ENCODE assay signal across 8 cellular contexts in the genomic region with DNA sequence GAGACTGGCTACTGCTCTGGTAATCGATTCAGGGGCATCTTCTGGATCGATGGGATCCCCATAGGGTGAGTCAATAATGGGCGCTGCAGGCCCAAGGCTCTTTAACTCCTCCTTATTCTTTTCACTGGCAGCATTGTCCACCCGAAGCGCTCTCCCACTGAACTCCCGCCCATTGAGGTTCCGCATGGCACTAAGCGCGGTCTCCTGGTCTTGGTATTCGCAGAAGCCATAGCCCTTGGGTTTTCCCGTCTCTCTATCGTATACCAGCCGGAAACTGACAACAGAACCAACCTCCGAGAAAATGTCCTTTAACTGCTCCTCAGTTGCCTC. TPM values are rescaled to one million over a fixed set of nuclear protein-coding genes. Genes with fewer than 3 reads are reported as not detected.
DNase-seq lines count a peak whose midpoint lies in the region; ATAC-seq and TF ChIP-seq lines count a peak whose summit lies in the region.

No MANE protein-coding gene starts in this region.

- ATAC-seq in GM19035 (IDR thresholded peaks at IDR 0.05; ENCODE audit: unreplicated experiment), result peak; percentile 38
- peak; percentile 38 for ATAC-seq in HG03159 (IDR thresholded peaks at IDR 0.05; ENCODE audit: unreplicated experiment)
- peak; percentile 47 to 49 for ATAC-seq in activated T-cell treated with anti-CD3 and anti-CD28 coated beads, Interleukin-2, amount 50 U/mL, for 4 hours
- peak; percentile 54 to 55 for ATAC-seq in right cardiac atrium

- H3K4me3 ChIP-seq in right cardiac atrium (ENCODE audit: low read length), result peak overlapping the region; percentile 85
- H3K4me3 ChIP-seq in skin epidermis, result peak overlapping the region; percentile 60 to 91 (median 73)

- no peaks in the 10 kb centered on the region for H3K9me3 ChIP-seq in right cardiac atrium (ENCODE audit: control insufficient read depth, low read length)

- no peaks in the 10 kb centered on the region for H3K27me3 Mint-ChIP-seq in activated T-cell treated with anti-CD3 and anti-CD28 coated beads, Interleukin-2, amount 50 U/mL, for 4 hours (ENCODE audit: low read depth)

- peaks cover 31% of the 10 kb centered on the region for H3K36me3 Mint-ChIP-seq in activated T-cell treated with anti-CD3 and anti-CD28 coated beads, Interleukin-2, amount 50 U/mL, for 4 hours (ENCODE audit: insufficient read depth)

- DNase-seq in activated T-cell treated with anti-CD3 and anti-CD28 coated beads, Interleukin-2, amount 50 U/mL, for 4 hours, result no peak
- DNase-seq in right cardiac atrium (no peak), HuH-7.5 (ENCODE audit: low spot score) (no peak), NOMO-1 treated with DMSO at 0.1 percent for 48 hours (lab: John Stamatoyannopoulos, UW; ENCODE audit: unreplicated experiment) (no peak)

- no peak for TF ChIP-seq CTCF in 22Rv1 (IDR thresholded peaks at IDR 0.05)

- peaks cover 11% of the 10 kb centered on the region for H3K4me1 ChIP-seq in right cardiac atrium (ENCODE audit: control insufficient read depth, insufficient read depth, low read length)

- H3K9me3 Mint-ChIP-seq in activated T-cell treated with anti-CD3 and anti-CD28 coated beads, Interleukin-2, amount 50 U/mL, for 4 hours, result no peaks in the 10 kb centered on the region

- H3K4me3 Mint-ChIP-seq in activated T-cell treated with anti-CD3 and anti-CD28 coated beads, Interleukin-2, amount 50 U/mL, for 4 hours, result peak overlapping the region; percentile 100

- WGBS in right cardiac atrium, result under 1% methylated on average over 14 of the region's 14 CpGs

- peak overlapping the region; percentile 96 for H3K27ac ChIP-seq in 22Rv1
- H3K27ac ChIP-seq in right cardiac atrium (ENCODE audit: low read length), result peak overlapping the region; percentile 92
- peak overlapping the region; percentile 77 to 100 (median 97) for H3K27ac ChIP-seq in skin epidermis

- peaks cover 48% of the 10 kb centered on the region for H3K4me1 Mint-ChIP-seq in activated T-cell treated with anti-CD3 and anti-CD28 coated beads, Interleukin-2, amount 50 U/mL, for 4 hours (ENCODE audit: low read depth)

- intact Hi-C loops in right cardiac atrium (cut with DNase I), result no loop called here

- no peaks in the 10 kb centered on the region for H3K27me3 ChIP-seq in right cardiac atrium (ENCODE audit: control insufficient read depth, insufficient read depth)

RNA-seq across cellular contexts. Expression of a gene that starts 0.3 kb away (rescaled TPM):
- total RNA-seq in activated T-cell treated with anti-CD3 and anti-CD28 coated beads, Interleukin-2, amount 50 U/mL, for 4 hours, result 10 to 100 TPM; 31.2 to 34.3 (median 32.4) TPM
- 10 to 100 TPM; 15.6 to 20.6 (median 19.8) TPM for total RNA-seq in right cardiac atrium
- 11.7 TPM for polyA plus RNA-seq in right cardiac atrium
